Comparison of ENCODE assay signal across 16 cellular contexts in the genomic region with DNA sequence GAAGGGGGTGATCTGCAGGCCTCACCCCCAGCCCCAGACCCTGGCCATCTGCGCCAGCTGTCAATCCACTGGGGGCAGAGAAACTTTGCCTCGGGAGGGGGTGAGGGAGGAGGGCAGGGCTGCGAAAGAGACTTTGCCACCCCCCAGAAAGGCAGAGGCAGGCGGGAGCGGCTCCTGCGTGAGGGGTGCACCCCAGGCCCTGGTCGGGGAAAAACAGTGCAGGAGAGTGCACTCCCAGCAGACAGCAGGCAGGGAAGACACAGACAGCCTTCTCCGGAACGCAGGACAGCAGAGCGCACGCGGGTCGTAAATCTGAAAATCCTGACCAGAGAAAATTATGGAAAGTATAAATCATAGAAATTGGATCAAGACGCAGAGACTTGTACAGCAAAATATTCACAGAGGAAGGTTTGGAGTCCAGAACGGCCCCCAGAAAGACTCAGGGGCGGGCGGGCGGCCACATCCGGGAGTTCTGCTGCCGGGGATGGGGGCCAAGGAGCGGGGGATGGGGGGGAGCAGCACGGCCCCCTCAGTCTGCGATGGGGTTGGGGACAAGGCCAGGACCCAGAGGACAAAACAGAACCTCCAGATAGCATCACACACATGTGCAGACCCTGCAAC. TPM values are rescaled to one million over a fixed set of nuclear protein-coding genes. Genes with fewer than 3 reads are reported as not detected.
A peak's percentile ranks its signal among the peaks of the same experiment; 100 is the strongest.
DNase-seq lines count a peak whose midpoint lies in the region; ATAC-seq, FAIRE-seq and TF ChIP-seq lines count a peak whose summit lies in the region.
"Had no signal": no experiment of that assay in that cellular context is flagged by ENCODE, and none has a peak within 500 bp of the region (broad histone marks: within the 10 kb centered on the region; RNA-seq: fewer than 3 reads in every experiment).

No MANE protein-coding gene starts in this region.

- in situ Hi-C loops in HepG2 (cut with HindIII; ENCODE audit: extremely low pct_ligation_motif_present, low pct_unique_long_range_greater_than_20kb): no loop called here

- H2AFZ ChIP-seq in HepG2 (ENCODE audit: low read length): no peak overlapping the region

- H3K9ac ChIP-seq in HepG2 (ENCODE audit: insufficient read depth, low read depth, low read length) (no peak overlapping the region), colonic mucosa (ENCODE audit: low read depth in 2 of 2, low read length in 2 of 2) (no peak overlapping the region)

- intact Hi-C loops in activated CD8-positive, alpha-beta T cell treated with anti-CD3 and anti-CD28 coated beads for 36 hours (cut with micrococcal nuclease): loop anchor here (5.0 kb wide), 1 partner anchor 42 kb away; no protein-coding TSS in a partner anchor
- intact Hi-C loops in HepG2 (cut with micrococcal nuclease; ENCODE audit: unreplicated experiment) (no loop called here), colonic mucosa (cut with DNase I) (no loop called here)

- H3K9me3 Mint-ChIP-seq in activated CD8-positive, alpha-beta T cell treated with anti-CD3 and anti-CD28 coated beads for 36 hours: no peaks in the 10 kb centered on the region
- H3K9me3 Mint-ChIP-seq in stimulated activated effector memory CD8-positive, alpha-beta T cell treated with anti-CD3 and anti-CD28 coated beads, Interleukin-12 subunit alpha, Interleukin-12 subunit beta, amount 100 ng/mL, for 72 hours: no peaks in the 10 kb centered on the region
- H3K9me3 Mint-ChIP-seq: activated naive CD4-positive, alpha-beta T cell treated with anti-CD3 and anti-CD28 coated beads for 36 hours had no signal

- no peaks in the 10 kb centered on the region for H3K36me3 ChIP-seq in HepG2 (replicated peaks in 1 of 2; ENCODE audit: control insufficient read depth in 1 of 2, insufficient read depth in 2 of 2, low read length in 2 of 2)
- H3K36me3 ChIP-seq in colonic mucosa: no peaks in the 10 kb centered on the region

- 34% methylated on average over 20 of the region's 23 CpGs for WGBS in HepG2 (ENCODE audit: low lambda C conversion rate)

- TF ChIP-seq EP300 in HepG2 (IDR thresholded peaks at IDR 0.05; ENCODE audit: low read depth in 2 of 2, low read length in 2 of 2) (no peak), HepG2 (CRISPR knock-in tag; IDR thresholded peaks at IDR 0.05; ENCODE audit: borderline replicate concordance) (no peak)

- no peaks in the 10 kb centered on the region for H3K79me2 ChIP-seq in HepG2 (ENCODE audit: insufficient read depth, low read length)

- H4K20me1 ChIP-seq in HepG2 (ENCODE audit: insufficient read depth, low read length): no peaks in the 10 kb centered on the region

- no peak overlapping the region for H3K27ac ChIP-seq in HepG2 (ENCODE audit: extremely low read length, insufficient read depth, low read length)
- H3K27ac ChIP-seq in colonic mucosa: no peak overlapping the region
- H3K27ac ChIP-seq: SK-N-MC had no signal

- no peak overlapping the region for H3K4me3 ChIP-seq in HepG2 (replicated peaks in 1 of 3; ENCODE audit: insufficient read depth in 1 of 3, low read depth in 2 of 3, low read length in 3 of 3)
- no peak overlapping the region for H3K4me3 ChIP-seq in colonic mucosa
- H3K4me3 ChIP-seq: SK-N-MC had no signal

- H3K4me1 Mint-ChIP-seq in activated CD8-positive, alpha-beta T cell treated with anti-CD3 and anti-CD28 coated beads for 36 hours (ENCODE audit: low read depth): peaks cover 12% of the 10 kb centered on the region
- H3K4me1 Mint-ChIP-seq in stimulated activated effector memory CD8-positive, alpha-beta T cell treated with anti-CD3 and anti-CD28 coated beads, Interleukin-12 subunit alpha, Interleukin-12 subunit beta, amount 100 ng/mL, for 72 hours: peaks cover 16% of the 10 kb centered on the region

- TF ChIP-seq RAD21 in HepG2 (CRISPR knock-in tag; IDR thresholded peaks at IDR 0.05): no peak

- H3K4me2 ChIP-seq in HepG2 (ENCODE audit: low read depth, low read length): no peak overlapping the region

- H3K27me3 ChIP-seq in HepG2 (ENCODE audit: control insufficient read depth in 1 of 2, insufficient read depth in 2 of 2, low read length in 2 of 2) (peaks cover 15 to 58% of the 10 kb centered on the region in 2 experiments), colonic mucosa (no peaks in the 10 kb centered on the region)

- BruUV-seq in HepG2 (replicated peaks; lab: Mats Ljungman, UMichigan): no TSS peak

- no peak for FAIRE-seq in HepG2 (lab: Jason Lieb, UNC)
- FAIRE-seq: A204.1 had no signal

- no peak overlapping the region for H3K27ac Mint-ChIP-seq in activated CD8-positive, alpha-beta T cell treated with anti-CD3 and anti-CD28 coated beads for 36 hours
- peak overlapping the region; percentile 90 for H3K27ac Mint-ChIP-seq in stimulated activated effector memory CD8-positive, alpha-beta T cell treated with anti-CD3 and anti-CD28 coated beads, Interleukin-12 subunit alpha, Interleukin-12 subunit beta, amount 100 ng/mL, for 72 hours
- H3K27ac Mint-ChIP-seq: activated naive CD4-positive, alpha-beta T cell treated with anti-CD3 and anti-CD28 coated beads for 36 hours had no signal

- DNase-seq in NCI-H1417 (lab: John Stamatoyannopoulos, UW) (peak in 2 of 3 experiments; percentile 9 to 23), NCI-H1417 treated with DMSO at 0.1 percent for 48 hours (lab: John Stamatoyannopoulos, UW) (no peak), HepG2 (ENCODE audit: low spot score) (no peak), colonic mucosa (no peak), cerebellar nuclear complex (lab: John Stamatoyannopoulos, UW) (no peak)
- peak; percentile 49 for DNase-seq in activated CD8-positive, alpha-beta T cell treated with anti-CD3 and anti-CD28 coated beads for 36 hours
- peak in 1 of 2 donors; percentile 1 for DNase-seq in stimulated activated effector memory CD8-positive, alpha-beta T cell treated with anti-CD3 and anti-CD28 coated beads, Interleukin-12 subunit alpha, Interleukin-12 subunit beta, amount 100 ng/mL, for 72 hours (ENCODE audit: low spot score in 2 of 2)
- DNase-seq: activated naive CD4-positive, alpha-beta T cell treated with anti-CD3 and anti-CD28 coated beads for 36 hours; EL; NCI-H1436 treated with DMSO at 0.1 percent for 48 hours had no signal

- no peak overlapping the region for H3K4me3 Mint-ChIP-seq in activated CD8-positive, alpha-beta T cell treated with anti-CD3 and anti-CD28 coated beads for 36 hours
- no peak overlapping the region for H3K4me3 Mint-ChIP-seq in stimulated activated effector memory CD8-positive, alpha-beta T cell treated with anti-CD3 and anti-CD28 coated beads, Interleukin-12 subunit alpha, Interleukin-12 subunit beta, amount 100 ng/mL, for 72 hours
- H3K4me3 Mint-ChIP-seq: activated naive CD4-positive, alpha-beta T cell treated with anti-CD3 and anti-CD28 coated beads for 36 hours had no signal

- ATAC-seq in activated CD8-positive, alpha-beta T cell treated with anti-CD3 and anti-CD28 coated beads for 36 hours: peak; percentile 76
- no peak for ATAC-seq in HepG2
- no peak for ATAC-seq in stimulated activated effector memory CD8-positive, alpha-beta T cell treated with anti-CD3 and anti-CD28 coated beads, Interleukin-12 subunit alpha, Interleukin-12 subunit beta, amount 100 ng/mL, for 72 hours
- no peak for ATAC-seq in HG02642 (IDR thresholded peaks at IDR 0.05; ENCODE audit: poor library complexity, unreplicated experiment)

- CTCF ChIA-PET in activated CD8-positive, alpha-beta T cell treated with anti-CD3 and anti-CD28 coated beads for 36 hours (lab: Charles Lee): no interaction called here
- CTCF ChIA-PET in HepG2 (lab: Yijun Ruan, JAX; ENCODE audit: low intra/inter-chr PET ratio, low total read pairs): no interaction called here

- H3K36me3 Mint-ChIP-seq in activated CD8-positive, alpha-beta T cell treated with anti-CD3 and anti-CD28 coated beads for 36 hours (ENCODE audit: low read depth): no peaks in the 10 kb centered on the region
- no peaks in the 10 kb centered on the region for H3K36me3 Mint-ChIP-seq in stimulated activated effector memory CD8-positive, alpha-beta T cell treated with anti-CD3 and anti-CD28 coated beads, Interleukin-12 subunit alpha, Interleukin-12 subunit beta, amount 100 ng/mL, for 72 hours

- TF ChIP-seq CTCF in activated CD8-positive, alpha-beta T cell treated with anti-CD3 and anti-CD28 coated beads for 36 hours (IDR thresholded peaks at IDR 0.05): no peak
- TF ChIP-seq CTCF in HepG2 (CRISPR knock-in tag; IDR thresholded peaks at IDR 0.05): no peak
- no peak for TF ChIP-seq CTCF in colonic mucosa (IDR thresholded peaks at IDR 0.05)

- no peak for TF ChIP-seq POLR2A in HepG2 (IDR thresholded peaks at IDR 0.05; ENCODE audit: insufficient read depth in 1 of 2, low read depth in 2 of 2, low read length in 2 of 2)

- H3K4me1 ChIP-seq in HepG2 (ENCODE audit: insufficient read depth, low read length) (peaks cover 6% of the 10 kb centered on the region; the same call in 1 of the 2 replicates), colonic mucosa (no peaks in the 10 kb centered on the region)

- H3K27me3 Mint-ChIP-seq in activated CD8-positive, alpha-beta T cell treated with anti-CD3 and anti-CD28 coated beads for 36 hours: no peaks in the 10 kb centered on the region

- POLR2A ChIA-PET in activated CD8-positive, alpha-beta T cell treated with anti-CD3 and anti-CD28 coated beads for 36 hours (lab: Charles Lee): no interaction called here
- POLR2A ChIA-PET in HepG2 (lab: Yijun Ruan, JAX): no interaction called here

- no peaks in the 10 kb centered on the region for H3K9me3 ChIP-seq in HepG2 (ENCODE audit: low read length)
- H3K9me3 ChIP-seq in colonic mucosa: no peaks in the 10 kb centered on the region

RNA-seq across cellular contexts. Expression of gene MRPL23, which starts 8.0 kb away (rescaled TPM):
- total RNA-seq in activated CD8-positive, alpha-beta T cell treated with anti-CD3 and anti-CD28 coated beads for 36 hours: 100 to 1,000 TPM; 134 to 145 TPM
- total RNA-seq in HepG2 (2016; rRNA removed; fragmentation: Illumina TruSeq; extraction: Trizol): 123 and 126 TPM in 2 replicates
- 53.4 and 58.2 TPM in 2 replicates for total RNA-seq in HepG2 (2016; cell fraction: cytosol; rRNA removed; fragmentation: Illumina TruSeq; extraction: Trizol; ENCODE audit: low read depth)
- 128 and 132 TPM in 2 replicates for total RNA-seq in HepG2 (2016; cell fraction: insoluble cytoplasmic fraction; rRNA removed; fragmentation: Illumina TruSeq; extraction: Trizol)
- total RNA-seq in HepG2 (2016; cell fraction: membrane; rRNA removed; fragmentation: Illumina TruSeq; extraction: Trizol): 80.8 and 94.7 TPM in 2 replicates
- 49.8 and 57.3 TPM in 2 replicates for total RNA-seq in HepG2 (2016; cell fraction: nucleus; rRNA removed; fragmentation: Illumina TruSeq; extraction: Trizol)
- polyA plus RNA-seq in HepG2 (2011; rRNA removed): 63.1 and 67.8 TPM in 2 replicates
- 127 and 181 TPM in 2 replicates for polyA plus RNA-seq in HepG2 (2011; cell fraction: cytosol; rRNA removed)
- 73.2 and 99.6 TPM in 2 replicates for polyA plus RNA-seq in HepG2 (2011; cell fraction: nucleus; rRNA removed)
- polyA plus RNA-seq in HepG2 (2012): 44.3 and 57.8 TPM in 2 replicates
- polyA plus RNA-seq in HepG2 (2016; cell fraction: cytosol; fragmentation: Illumina TruSeq; extraction: Trizol; ENCODE audit: low read depth): 59.4 and 69.4 TPM in 2 replicates
- polyA plus RNA-seq in HepG2 (2016; cell fraction: insoluble cytoplasmic fraction; fragmentation: Illumina TruSeq; extraction: Trizol; ENCODE audit: low read depth): 137 TPM in 2 replicates
- polyA plus RNA-seq in HepG2 (2016; cell fraction: membrane; fragmentation: Illumina TruSeq; extraction: Trizol; ENCODE audit: low read depth): 70.9 and 88.2 TPM in 2 replicates
- polyA plus RNA-seq in HepG2 (2016; cell fraction: nucleus; fragmentation: Illumina TruSeq; extraction: Trizol; ENCODE audit: insufficient read depth, low read depth): 88.0 and 95.8 TPM in 2 replicates
- polyA minus RNA-seq in HepG2 (2011; rRNA and poly(A)+ RNA removed; ENCODE audit: low replicate concordance): 35.5 and 42.4 TPM in 2 replicates
- 25.7 and 31.7 TPM in 2 replicates for polyA minus RNA-seq in HepG2 (2011; cell fraction: cytosol; rRNA and poly(A)+ RNA removed)
- polyA minus RNA-seq in HepG2 (2011; cell fraction: nucleus; rRNA and poly(A)+ RNA removed): 29.7 and 35.8 TPM in 2 replicates
- 100 to 1,000 TPM in 1 of 2 donors, 10 to 100 TPM in 1; 89.4 to 140 TPM for total RNA-seq in colonic mucosa

RNA-seq across cellular contexts. Expression of gene TNNT3, which starts 19.6 kb away (rescaled TPM):
- 1 to 10 TPM; 4.9 to 5.4 TPM for total RNA-seq in activated CD8-positive, alpha-beta T cell treated with anti-CD3 and anti-CD28 coated beads for 36 hours
- not detected in 2 replicates for total RNA-seq in HepG2 (2016; rRNA removed; fragmentation: Illumina TruSeq; extraction: Trizol)
- total RNA-seq in HepG2 (2016; cell fraction: cytosol; rRNA removed; fragmentation: Illumina TruSeq; extraction: Trizol; ENCODE audit: low read depth): not detected in 2 replicates
- not detected in 2 replicates for total RNA-seq in HepG2 (2016; cell fraction: insoluble cytoplasmic fraction; rRNA removed; fragmentation: Illumina TruSeq; extraction: Trizol)
- not detected in 2 replicates for total RNA-seq in HepG2 (2016; cell fraction: membrane; rRNA removed; fragmentation: Illumina TruSeq; extraction: Trizol)
- not detected in 2 replicates for total RNA-seq in HepG2 (2016; cell fraction: nucleus; rRNA removed; fragmentation: Illumina TruSeq; extraction: Trizol)
- polyA plus RNA-seq in HepG2 (2011; rRNA removed): not detected in 2 replicates
- not detected in 2 replicates for polyA plus RNA-seq in HepG2 (2011; cell fraction: cytosol; rRNA removed)
- polyA plus RNA-seq in HepG2 (2011; cell fraction: nucleus; rRNA removed): not detected in 2 replicates
- not detected in 2 replicates for polyA plus RNA-seq in HepG2 (2012)
- polyA plus RNA-seq in HepG2 (2016; cell fraction: cytosol; fragmentation: Illumina TruSeq; extraction: Trizol; ENCODE audit: low read depth): not detected in 2 replicates
- not detected in 2 replicates for polyA plus RNA-seq in HepG2 (2016; cell fraction: insoluble cytoplasmic fraction; fragmentation: Illumina TruSeq; extraction: Trizol; ENCODE audit: low read depth)
- not detected in 2 replicates for polyA plus RNA-seq in HepG2 (2016; cell fraction: membrane; fragmentation: Illumina TruSeq; extraction: Trizol; ENCODE audit: low read depth)
- not detected in 2 replicates for polyA plus RNA-seq in HepG2 (2016; cell fraction: nucleus; fragmentation: Illumina TruSeq; extraction: Trizol; ENCODE audit: insufficient read depth, low read depth)
- polyA minus RNA-seq in HepG2 (2011; rRNA and poly(A)+ RNA removed; ENCODE audit: low replicate concordance): not detected in 2 replicates
- polyA minus RNA-seq in HepG2 (2011; cell fraction: cytosol; rRNA and poly(A)+ RNA removed): not detected in 2 replicates
- polyA minus RNA-seq in HepG2 (2011; cell fraction: nucleus; rRNA and poly(A)+ RNA removed): not detected in 2 replicates
- under 1 TPM in 1 of 2 donors, not detected in 1; 0.72 TPM for total RNA-seq in colonic mucosa
- total RNA-seq: dermis microvascular lymphatic vessel endothelial cell, HT1080 had no signal

RNA-seq across cellular contexts. Expression of gene PRR33, which starts 47.4 kb away (rescaled TPM):
- total RNA-seq in activated CD8-positive, alpha-beta T cell treated with anti-CD3 and anti-CD28 coated beads for 36 hours: under 1 TPM; 0.16 to 0.20 TPM
- not detected in 2 replicates for total RNA-seq in HepG2 (2016; rRNA removed; fragmentation: Illumina TruSeq; extraction: Trizol)
- total RNA-seq in HepG2 (2016; cell fraction: cytosol; rRNA removed; fragmentation: Illumina TruSeq; extraction: Trizol; ENCODE audit: low read depth): not detected in 2 replicates
- total RNA-seq in HepG2 (2016; cell fraction: insoluble cytoplasmic fraction; rRNA removed; fragmentation: Illumina TruSeq; extraction: Trizol): not detected in 2 replicates
- total RNA-seq in HepG2 (2016; cell fraction: membrane; rRNA removed; fragmentation: Illumina TruSeq; extraction: Trizol): not detected in 2 replicates
- not detected in 2 replicates for total RNA-seq in HepG2 (2016; cell fraction: nucleus; rRNA removed; fragmentation: Illumina TruSeq; extraction: Trizol)
- polyA plus RNA-seq in HepG2 (2011; rRNA removed): not detected in 2 replicates
- polyA plus RNA-seq in HepG2 (2011; cell fraction: cytosol; rRNA removed): not detected in 2 replicates
- not detected in 2 replicates for polyA plus RNA-seq in HepG2 (2011; cell fraction: nucleus; rRNA removed)
- polyA plus RNA-seq in HepG2 (2012): 0.05 TPM in 1 of 2 replicates, not detected in the other
- not detected in 2 replicates for polyA plus RNA-seq in HepG2 (2016; cell fraction: cytosol; fragmentation: Illumina TruSeq; extraction: Trizol; ENCODE audit: low read depth)
- polyA plus RNA-seq in HepG2 (2016; cell fraction: insoluble cytoplasmic fraction; fragmentation: Illumina TruSeq; extraction: Trizol; ENCODE audit: low read depth): not detected in 2 replicates
- not detected in 2 replicates for polyA plus RNA-seq in HepG2 (2016; cell fraction: membrane; fragmentation: Illumina TruSeq; extraction: Trizol; ENCODE audit: low read depth)
- not detected in 2 replicates for polyA plus RNA-seq in HepG2 (2016; cell fraction: nucleus; fragmentation: Illumina TruSeq; extraction: Trizol; ENCODE audit: insufficient read depth, low read depth)
- not detected in 2 replicates for polyA minus RNA-seq in HepG2 (2011; rRNA and poly(A)+ RNA removed; ENCODE audit: low replicate concordance)
- polyA minus RNA-seq in HepG2 (2011; cell fraction: cytosol; rRNA and poly(A)+ RNA removed): not detected in 2 replicates
- polyA minus RNA-seq in HepG2 (2011; cell fraction: nucleus; rRNA and poly(A)+ RNA removed): not detected in 2 replicates
- not detected for total RNA-seq in colonic mucosa
- total RNA-seq: dermis microvascular lymphatic vessel endothelial cell, HT1080, mononuclear cell had no signal

RNA-seq across cellular contexts. Expression of gene H19, which starts 58.5 kb away (rescaled TPM):
- total RNA-seq in activated CD8-positive, alpha-beta T cell treated with anti-CD3 and anti-CD28 coated beads for 36 hours: not detected
- total RNA-seq in HepG2 (2016; rRNA removed; fragmentation: Illumina TruSeq; extraction: Trizol) (0.46 and 1.2 TPM in 2 replicates), colonic mucosa (10 to 100 TPM in 1 of 2 donors, 1 to 10 TPM in 1; 4.7 to 32.9 TPM)
- 0.97 and 3.2 TPM in 2 replicates for total RNA-seq in HepG2 (2016; cell fraction: cytosol; rRNA removed; fragmentation: Illumina TruSeq; extraction: Trizol; ENCODE audit: low read depth)
- 0.28 and 0.67 TPM in 2 replicates for total RNA-seq in HepG2 (2016; cell fraction: insoluble cytoplasmic fraction; rRNA removed; fragmentation: Illumina TruSeq; extraction: Trizol)
- 4.8 and 6.5 TPM in 2 replicates for total RNA-seq in HepG2 (2016; cell fraction: membrane; rRNA removed; fragmentation: Illumina TruSeq; extraction: Trizol)
- 0.68 and 0.78 TPM in 2 replicates for total RNA-seq in HepG2 (2016; cell fraction: nucleus; rRNA removed; fragmentation: Illumina TruSeq; extraction: Trizol)
- 1.3 and 2.4 TPM in 2 replicates for polyA plus RNA-seq in HepG2 (2011; rRNA removed)
- 1.2 and 3.3 TPM in 2 replicates for polyA plus RNA-seq in HepG2 (2011; cell fraction: cytosol; rRNA removed)
- 0.69 and 2.4 TPM in 2 replicates for polyA plus RNA-seq in HepG2 (2011; cell fraction: nucleus; rRNA removed)
- polyA plus RNA-seq in HepG2 (2012): 1.4 and 2.8 TPM in 2 replicates
- 0.83 and 1.4 TPM in 2 replicates for polyA plus RNA-seq in HepG2 (2016; cell fraction: cytosol; fragmentation: Illumina TruSeq; extraction: Trizol; ENCODE audit: low read depth)
- polyA plus RNA-seq in HepG2 (2016; cell fraction: insoluble cytoplasmic fraction; fragmentation: Illumina TruSeq; extraction: Trizol; ENCODE audit: low read depth): 0.25 and 0.33 TPM in 2 replicates
- polyA plus RNA-seq in HepG2 (2016; cell fraction: membrane; fragmentation: Illumina TruSeq; extraction: Trizol; ENCODE audit: low read depth): 1.6 TPM in 2 replicates
- polyA plus RNA-seq in HepG2 (2016; cell fraction: nucleus; fragmentation: Illumina TruSeq; extraction: Trizol; ENCODE audit: insufficient read depth, low read depth): 0.33 and 1.00 TPM in 2 replicates
- 4.0 and 21.5 TPM in 2 replicates for polyA minus RNA-seq in HepG2 (2011; rRNA and poly(A)+ RNA removed; ENCODE audit: low replicate concordance)
- 1.2 and 2.3 TPM in 2 replicates for polyA minus RNA-seq in HepG2 (2011; cell fraction: cytosol; rRNA and poly(A)+ RNA removed)
- polyA minus RNA-seq in HepG2 (2011; cell fraction: nucleus; rRNA and poly(A)+ RNA removed): 0.62 and 1.0 TPM in 2 replicates
- total RNA-seq: activated naive CD4-positive, alpha-beta T cell treated with anti-CD3 and anti-CD28 coated beads for 36 hours; mononuclear cell had no signal

Comparison
In these comparisons a context has a peak if more than half of its experiments do, and no peak if none do; other contexts are left out.
1. DNase-seq: peak in NCI-H1417 (2 of 3) and activated CD8-positive, alpha-beta T cell treated with anti-CD3 and anti-CD28 coated beads for 36 hours (single experiment); none in NCI-H1417 treated with DMSO at 0.1 percent for 48 hours (single experiment), HepG2 (single experiment), colonic mucosa (single experiment) and cerebellar nuclear complex (0 of 2).